Comparison of ENCODE assay signal across 8 cellular contexts in genomic region chr7:8433477-8434289, GRCh38. TPM values are rescaled to one million over a fixed set of nuclear protein-coding genes. Genes with fewer than 3 reads are reported as not detected.
A peak's percentile ranks its signal among the peaks of the same experiment; 100 is the strongest.
DNase-seq lines count a peak whose midpoint lies in the region; ATAC-seq and TF ChIP-seq lines count a peak whose summit lies in the region.

NXPH1 (plus strand) TSS chr7:8433609.

- no peak for ATAC-seq in GM21619 (IDR thresholded peaks at IDR 0.05; ENCODE audit: unreplicated experiment)
- no peak for ATAC-seq in HG03469 (IDR thresholded peaks at IDR 0.05; ENCODE audit: unreplicated experiment)

- no peaks in the 10 kb centered on the region for H3K36me3 Mint-ChIP-seq in type B pancreatic cell

- intact Hi-C loops in A673 (cut with micrococcal nuclease; ENCODE audit: unreplicated experiment) = no loop called here

- CTCF ChIA-PET in A673 (lab: Charles Lee) = no interaction called here

- no peak within 1 kb of the TSS for H3K27ac ChIP-seq in A673 (ENCODE audit: low read depth, low read length, poor library complexity, severe bottlenecking)

- TF ChIP-seq CTCF in A673 (conservative IDR thresholded peaks at IDR 0.05; ENCODE audit: low read depth, low read length) = no peak; the same call in 1 of the 2 replicates
- no peak for TF ChIP-seq CTCF in GM13976 (IDR thresholded peaks at IDR 0.05; ENCODE audit: borderline replicate concordance, control extremely low read depth, extremely low read depth, insufficient read depth, missing control alignments)
- peak; percentile 66 for TF ChIP-seq CTCF in type B pancreatic cell (conservative IDR thresholded peaks at IDR 0.05)

- no peaks in the 10 kb centered on the region for H3K9me3 ChIP-seq in A673 (ENCODE audit: low read depth, low read length, poor library complexity, severe bottlenecking)

- peak within 1 kb of the TSS; percentile 83 for H3K4me3 Mint-ChIP-seq in type B pancreatic cell

- H3K27me3 Mint-ChIP-seq in type B pancreatic cell = peaks cover 96% of the 10 kb centered on the region

- in situ Hi-C loops in GM13976 (cut with MboI; ENCODE audit: low sequenced_read_pairs, unreplicated experiment) = loop anchor here (25.0 kb wide), 1 partner anchor 279 kb away; no protein-coding TSS in a partner anchor

- H3K4me1 ChIP-seq in A673 (ENCODE audit: insufficient read depth, low read length, poor library complexity, severe bottlenecking) = no peaks in the 10 kb centered on the region

- peaks cover 92% of the 10 kb centered on the region for H3K27me3 ChIP-seq in A673 (replicated peaks; ENCODE audit: insufficient read depth, low read depth, low read length, poor library complexity)

- no peak within 1 kb of the TSS for H3K27ac Mint-ChIP-seq in type B pancreatic cell

- no peaks in the 10 kb centered on the region for H3K4me1 Mint-ChIP-seq in type B pancreatic cell (ENCODE audit: unreplicated experiment)

- DNase-seq in A673 (ENCODE audit: low spot score) (peak; percentile 41), GM13976 (ENCODE audit: low spot score) (peak; percentile 70), NCI-H82 treated with DMSO at 0.1 percent for 48 hours (lab: John Stamatoyannopoulos, UW; ENCODE audit: unreplicated experiment) (peak; percentile 67), hepatic stellate cell (ENCODE audit: low spot score) (peak; percentile 17), type B pancreatic cell (ENCODE audit: extremely low spot score, unreplicated experiment) (peak; percentile 74), epidermal melanocyte (ENCODE audit: insufficient read length, low spot score) (no peak)

- no peak within 1 kb of the TSS for H3K4me3 ChIP-seq in A673 (ENCODE audit: low read depth, low read length, poor library complexity, severe bottlenecking)

- H3K9me3 Mint-ChIP-seq in type B pancreatic cell = no peaks in the 10 kb centered on the region

- BruUV-seq in A673 (replicated peaks; lab: Mats Ljungman, UMichigan) = no TSS peak

- POLR2A ChIA-PET in A673 (lab: Charles Lee; ENCODE audit: low non-redundant PET) = no interaction called here

- H3K36me3 ChIP-seq in A673 (ENCODE audit: insufficient read depth, low read length, poor library complexity, severe bottlenecking) = no peaks in the 10 kb centered on the region

RNA-seq across cellular contexts. Expression of gene NXPH1, which starts in this region (rescaled TPM):
- not detected in 2 replicates for total RNA-seq in A673 (2021)
- 0.29 and 0.33 TPM in 2 replicates for total RNA-seq in type B pancreatic cell (ENCODE audit: low replicate concordance)

Comparison
In these comparisons a context has a peak if more than half of its experiments do, and no peak if none do; other contexts are left out.
1. Peak in DNase-seq in A673; RNA of the gene not detected or under 1 TPM.
2. Peak in DNase-seq in type B pancreatic cell; RNA of the gene not detected or under 1 TPM.